In the genomic region with DNA sequence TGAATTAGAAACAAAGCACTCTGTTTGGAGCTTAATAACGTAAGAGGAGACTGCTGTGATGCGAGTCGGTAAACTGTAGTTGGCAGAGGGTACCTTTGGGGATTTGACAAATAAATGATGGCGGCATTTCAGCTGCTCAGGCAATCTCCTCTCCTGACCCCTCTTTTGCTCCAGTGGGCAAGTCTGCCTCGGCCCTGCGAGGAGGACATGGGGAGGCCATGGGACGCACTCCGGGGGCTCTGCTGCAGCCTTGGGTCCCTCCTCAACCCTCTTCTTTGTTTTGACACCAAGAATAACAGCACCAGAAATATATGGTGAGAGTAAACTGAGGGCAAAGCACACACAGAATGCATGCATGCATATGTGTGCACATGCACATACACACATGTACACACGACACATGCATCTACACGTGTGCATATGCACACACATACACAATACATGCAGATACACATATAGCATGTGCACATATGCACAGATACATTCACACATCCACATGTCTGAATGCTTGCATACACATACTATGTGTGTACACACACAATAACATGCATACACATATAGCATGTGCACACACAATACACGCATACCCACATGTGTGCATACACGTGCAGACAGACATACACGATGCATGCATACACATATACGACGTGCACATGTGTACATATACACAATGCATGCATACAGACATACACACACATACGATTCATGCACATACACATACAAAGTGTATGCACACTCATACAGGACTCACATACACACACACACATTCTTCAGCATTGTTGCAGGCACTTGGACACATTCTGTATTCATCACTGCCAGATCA, we compare ENCODE assay signal across 16 cellular contexts. TPM values are rescaled to one million over a fixed set of nuclear protein-coding genes. Genes with fewer than 3 reads are reported as not detected.
"Had no signal": no experiment of that assay in that cellular context is flagged by ENCODE, and none has a peak within 500 bp of the region (broad histone marks: within the 10 kb centered on the region; RNA-seq: fewer than 3 reads in every experiment).

No MANE protein-coding gene starts in this region.

- H3K27ac ChIP-seq: brain microvascular endothelial cell, neutrophil, skin epidermis had no signal

- H3K36me3 ChIP-seq: brain microvascular endothelial cell, neutrophil had no signal

- H3K4me3 Mint-ChIP-seq: endodermal cell had no signal

- DNase-seq: activated CD4-positive, alpha-beta T cell treated with anti-CD3 and anti-CD28 coated beads, Interleukin-2, amount 50 U/mL, for 1 hour; activated CD4-positive, CD25-positive, alpha-beta regulatory T cell; activated effector memory CD4-positive, alpha-beta T cell treated with Interleukin-2 at 50 U/mL for 16 hours; activated T-cell treated with anti-CD3 and anti-CD28 coated beads, Interleukin-2, amount 50 U/mL, for 1 hour; amygdala; brain microvascular endothelial cell; cerebellar nuclear complex; dermis blood vessel endothelial cell; endodermal cell; mesenchymal stem cell; stimulated activated CD4-positive, alpha-beta T cell treated with anti-CD3 and anti-CD28 coated beads, Interleukin-4, amount 100 ng/mL, for 4 hours; T-helper 2 cell had no signal

- H3K27ac Mint-ChIP-seq: activated naive CD4-positive, alpha-beta T cell treated with anti-CD3 and anti-CD28 coated beads, Interleukin-2, amount 50 U/mL, for 72 hours; endodermal cell had no signal

- H3K4me3 ChIP-seq: skin epidermis had no signal

- FAIRE-seq: TTC549 had no signal

- H3K9me3 ChIP-seq: neutrophil had no signal

- ATAC-seq: activated naive CD4-positive, alpha-beta T cell treated with anti-CD3 and anti-CD28 coated beads, Interleukin-2, amount 50 U/mL, for 72 hours had no signal

RNA-seq across cellular contexts. Expression of a gene that starts 24.4 kb away (rescaled TPM):
- total RNA-seq: dermis blood vessel endothelial cell, endodermal cell had no signal
